In genomic region chr11:118142809-118143208, GRCh38 we compare ENCODE assay signal across 13 cellular contexts. TPM values are rescaled to one million over a fixed set of nuclear protein-coding genes. Genes with fewer than 3 reads are reported as not detected.
DNase-seq lines count a peak whose midpoint lies in the region; ATAC-seq, FAIRE-seq and TF ChIP-seq lines count a peak whose summit lies in the region.
"Had no signal": no experiment of that assay in that cellular context is flagged by ENCODE, and none has a peak within 500 bp of the region (broad histone marks: within the 10 kb centered on the region; RNA-seq: fewer than 3 reads in every experiment).

No MANE protein-coding gene starts in this region.

- no peaks in the 10 kb centered on the region for H3K36me3 ChIP-seq in bronchial epithelial cell (ENCODE audit: control insufficient read depth, insufficient read depth, low read length)
- H3K36me3 ChIP-seq in small intestine (ENCODE audit: control insufficient read depth in 2 of 2, insufficient read depth in 2 of 2, low read length in 2 of 2): no peaks in the 10 kb centered on the region
- H3K36me3 ChIP-seq: MG63, vagina had no signal

- H3K27me3 ChIP-seq in bronchial epithelial cell (ENCODE audit: control insufficient read depth, insufficient read depth, low read length): no peaks in the 10 kb centered on the region
- H3K27me3 ChIP-seq in small intestine (ENCODE audit: control insufficient read depth in 2 of 2, insufficient read depth in 2 of 2, low read length in 2 of 2): peaks cover 0 to 1% of the 10 kb centered on the region in 2 donors
- H3K27me3 ChIP-seq: vagina had no signal

- no peaks in the 10 kb centered on the region for H3K9me3 Mint-ChIP-seq in activated CD8-positive, alpha-beta memory T cell treated with anti-CD3 and anti-CD28 coated beads, Interleukin-2, amount 10 ng/mL, durations not matched to agents 7 days and 5 days (ENCODE audit: low read depth)
- no peaks in the 10 kb centered on the region for H3K9me3 Mint-ChIP-seq in activated CD4-positive, alpha-beta memory T cell treated with anti-CD3 and anti-CD28 coated beads, Interleukin-2, amount 10 ng/mL, durations not matched to agents 7 days and 5 days

- FAIRE-seq in bronchial epithelial cell (lab: Jason Lieb, UNC) (peak; percentile 23), small intestine (lab: Jason Lieb, UNC) (no peak)

- H3K27me3 Mint-ChIP-seq in activated CD8-positive, alpha-beta memory T cell treated with anti-CD3 and anti-CD28 coated beads, Interleukin-2, amount 10 ng/mL, durations not matched to agents 7 days and 5 days: peaks cover 58% of the 10 kb centered on the region
- H3K27me3 Mint-ChIP-seq in activated CD4-positive, alpha-beta memory T cell treated with anti-CD3 and anti-CD28 coated beads, Interleukin-2, amount 10 ng/mL, durations not matched to agents 7 days and 5 days: peaks cover 74% of the 10 kb centered on the region

- H3K4me1 Mint-ChIP-seq in activated CD8-positive, alpha-beta memory T cell treated with anti-CD3 and anti-CD28 coated beads, Interleukin-2, amount 10 ng/mL, durations not matched to agents 7 days and 5 days: peaks cover 21% of the 10 kb centered on the region
- H3K4me1 Mint-ChIP-seq in activated CD4-positive, alpha-beta memory T cell treated with anti-CD3 and anti-CD28 coated beads, Interleukin-2, amount 10 ng/mL, durations not matched to agents 7 days and 5 days: peaks cover 7% of the 10 kb centered on the region

- no peak for TF ChIP-seq CTCF in bronchial epithelial cell (IDR thresholded peaks at IDR 0.05; ENCODE audit: insufficient read depth, low read length, severe bottlenecking)

- POLR2A ChIA-PET in activated CD4-positive, alpha-beta memory T cell treated with anti-CD3 and anti-CD28 coated beads, Interleukin-2, amount 10 ng/mL, durations not matched to agents 7 days and 5 days (lab: Charles Lee): no interaction called here

- H3K4me3 Mint-ChIP-seq in activated CD8-positive, alpha-beta memory T cell treated with anti-CD3 and anti-CD28 coated beads, Interleukin-2, amount 10 ng/mL, durations not matched to agents 7 days and 5 days: peak overlapping the region; percentile 38
- no peak overlapping the region for H3K4me3 Mint-ChIP-seq in activated CD4-positive, alpha-beta memory T cell treated with anti-CD3 and anti-CD28 coated beads, Interleukin-2, amount 10 ng/mL, durations not matched to agents 7 days and 5 days

- no peak overlapping the region for H3K27ac ChIP-seq in small intestine (ENCODE audit: low read depth in 1 of 2, low read length in 1 of 2)
- H3K27ac ChIP-seq: vagina had no signal

- no peak overlapping the region for H3K27ac Mint-ChIP-seq in activated CD8-positive, alpha-beta memory T cell treated with anti-CD3 and anti-CD28 coated beads, Interleukin-2, amount 10 ng/mL, durations not matched to agents 7 days and 5 days
- no peak overlapping the region for H3K27ac Mint-ChIP-seq in activated CD4-positive, alpha-beta memory T cell treated with anti-CD3 and anti-CD28 coated beads, Interleukin-2, amount 10 ng/mL, durations not matched to agents 7 days and 5 days
- H3K27ac Mint-ChIP-seq: progenitor cell of endocrine pancreas had no signal

- no peaks in the 10 kb centered on the region for H3K36me3 Mint-ChIP-seq in activated CD8-positive, alpha-beta memory T cell treated with anti-CD3 and anti-CD28 coated beads, Interleukin-2, amount 10 ng/mL, durations not matched to agents 7 days and 5 days
- no peaks in the 10 kb centered on the region for H3K36me3 Mint-ChIP-seq in activated CD4-positive, alpha-beta memory T cell treated with anti-CD3 and anti-CD28 coated beads, Interleukin-2, amount 10 ng/mL, durations not matched to agents 7 days and 5 days (ENCODE audit: low read depth)

- no peaks in the 10 kb centered on the region for H3K4me1 ChIP-seq in small intestine (ENCODE audit: control insufficient read depth in 2 of 2, insufficient read depth in 1 of 2, low read depth in 1 of 2, low read length in 1 of 2)

- H3K4me3 ChIP-seq in bronchial epithelial cell (ENCODE audit: low read depth, low read length) (no peak overlapping the region), small intestine (ENCODE audit: low read depth in 1 of 2, low read length in 2 of 2) (no peak overlapping the region)
- H3K4me3 ChIP-seq: MG63, vagina had no signal

- H3K9me3 ChIP-seq in small intestine (ENCODE audit: control insufficient read depth, low read depth): no peaks in the 10 kb centered on the region
- H3K9me3 ChIP-seq: MG63, vagina had no signal

- WGBS in small intestine, 3 donors: 22 to 37% (median 24%) methylated on average over 6 of the region's 6 CpGs

- CTCF ChIA-PET in activated CD8-positive, alpha-beta memory T cell treated with anti-CD3 and anti-CD28 coated beads, Interleukin-2, amount 10 ng/mL, durations not matched to agents 7 days and 5 days (lab: Charles Lee): interaction anchor here (1.0 to 6.2 kb wide), 10 partner anchors 9 to 335 kb away, joined by 3 to 73 read pairs (median 4); partner anchors contain the start of genes SCN4B and UBE4A
- CTCF ChIA-PET in activated CD4-positive, alpha-beta memory T cell treated with anti-CD3 and anti-CD28 coated beads, Interleukin-2, amount 10 ng/mL, durations not matched to agents 7 days and 5 days (lab: Charles Lee): interaction anchor here (0.6 to 3.7 kb wide), 11 partner anchors 9 to 466 kb away, joined by 3 to 47 read pairs (median 3); no protein-coding TSS in a partner anchor

- DNase-seq in activated CD8-positive, alpha-beta memory T cell treated with anti-CD3 and anti-CD28 coated beads, Interleukin-2, amount 10 ng/mL, durations not matched to agents 7 days and 5 days: peak; percentile 54
- no peak for DNase-seq in activated CD8-positive, alpha-beta memory T cell treated with anti-CD3 and anti-CD28 coated beads, Interleukin-2, amount 50 U/mL, for 48 hours
- DNase-seq in NCI-H2171 (lab: John Stamatoyannopoulos, UW) (peak; percentile 12), bronchial epithelial cell (ENCODE audit: low read depth) (peak; percentile 61), small intestine (peak; percentile 26)
- DNase-seq in activated CD4-positive, alpha-beta memory T cell treated with anti-CD3 and anti-CD28 coated beads, Interleukin-2, amount 10 ng/mL, durations not matched to agents 7 days and 5 days: no peak

- ATAC-seq in activated CD8-positive, alpha-beta memory T cell treated with anti-CD3 and anti-CD28 coated beads, Interleukin-2, amount 10 ng/mL, durations not matched to agents 7 days and 5 days: no peak
- no peak for ATAC-seq in GM18868 (IDR thresholded peaks at IDR 0.05; ENCODE audit: unreplicated experiment)
- ATAC-seq in HG03039 (IDR thresholded peaks at IDR 0.05; ENCODE audit: unreplicated experiment): no peak
- ATAC-seq: left colon had no signal

RNA-seq across cellular contexts. Expression of gene SCN4B, which starts 9.8 kb away (rescaled TPM):
- under 1 TPM in 1 of 2 experiments, not detected in 1; 0.54 TPM for total RNA-seq in activated CD8-positive, alpha-beta memory T cell treated with anti-CD3 and anti-CD28 coated beads, Interleukin-2, amount 10 ng/mL, durations not matched to agents 7 days and 5 days
- 0.53 and 1.2 TPM in 2 replicates for total RNA-seq in bronchial epithelial cell
- 1 to 10 TPM in 2 of 3 donors, under 1 TPM in 1; 0.45 to 3.2 (median 1.1) TPM for polyA plus RNA-seq in small intestine
- under 1 TPM in 1 of 2 experiments, not detected in 1; 0.28 TPM for total RNA-seq in activated CD4-positive, alpha-beta memory T cell treated with anti-CD3 and anti-CD28 coated beads, Interleukin-2, amount 10 ng/mL, durations not matched to agents 7 days and 5 days
- total RNA-seq: progenitor cell of endocrine pancreas had no signal

RNA-seq across cellular contexts. Expression of gene SCN2B, which starts 33.6 kb away (rescaled TPM):
- total RNA-seq in activated CD8-positive, alpha-beta memory T cell treated with anti-CD3 and anti-CD28 coated beads, Interleukin-2, amount 10 ng/mL, durations not matched to agents 7 days and 5 days: not detected
- under 0.01 and 0.13 TPM in 2 replicates for total RNA-seq in bronchial epithelial cell
- 1 to 10 TPM in 1 of 3 donors, under 1 TPM in 1, not detected in 1; under 0.01 to 2.3 TPM for polyA plus RNA-seq in small intestine
- total RNA-seq in activated CD4-positive, alpha-beta memory T cell treated with anti-CD3 and anti-CD28 coated beads, Interleukin-2, amount 10 ng/mL, durations not matched to agents 7 days and 5 days: not detected

RNA-seq across cellular contexts. Expression of gene SMIM35, which starts 56.0 kb away (rescaled TPM):
- 1 to 10 TPM; 3.2 to 4.0 TPM for total RNA-seq in activated CD8-positive, alpha-beta memory T cell treated with anti-CD3 and anti-CD28 coated beads, Interleukin-2, amount 10 ng/mL, durations not matched to agents 7 days and 5 days
- total RNA-seq in bronchial epithelial cell: not detected in 2 replicates
- polyA plus RNA-seq in small intestine: under 1 TPM in 1 of 3 donors, not detected in 2; 0.03 TPM
- total RNA-seq in activated CD4-positive, alpha-beta memory T cell treated with anti-CD3 and anti-CD28 coated beads, Interleukin-2, amount 10 ng/mL, durations not matched to agents 7 days and 5 days: under 1 TPM; 0.45 to 0.55 TPM
- total RNA-seq: fibroblast of lung, progenitor cell of endocrine pancreas, vagina had no signal
- polyA plus RNA-seq: fibroblast of lung had no signal

Comparison
In these comparisons a context has a peak if more than half of its experiments do, and no peak if none do; other contexts are left out.
1. DNase-seq: peak in activated CD8-positive, alpha-beta memory T cell treated with anti-CD3 and anti-CD28 coated beads, Interleukin-2, amount 10 ng/mL, durations not matched to agents 7 days and 5 days (single experiment), NCI-H2171 (single experiment), bronchial epithelial cell (single experiment) and small intestine (single experiment); none in activated CD8-positive, alpha-beta memory T cell treated with anti-CD3 and anti-CD28 coated beads, Interleukin-2, amount 50 U/mL, for 48 hours (single experiment) and activated CD4-positive, alpha-beta memory T cell treated with anti-CD3 and anti-CD28 coated beads, Interleukin-2, amount 10 ng/mL, durations not matched to agents 7 days and 5 days (single experiment).